Comparison of ENCODE assay signal across 1 cellular context in genomic region chr2:29612568-29612967, GRCh38.
TF ChIP-seq lines count a peak whose summit lies in the region.

No MANE protein-coding gene starts in this region.

TF ChIP-seq in IMR-90, 13 proteins besides CTCF, POLR2A, EP300 and RAD21:
- TF ChIP-seq FOS (IDR thresholded peaks at IDR 0.05; ENCODE audit: low read depth, low read length) (no peak), NFE2L2 (IDR thresholded peaks at IDR 0.05; ENCODE audit: low read depth, low read length) (no peak)
